Comparison of ENCODE assay signal across 8 cellular contexts in the genomic region with DNA sequence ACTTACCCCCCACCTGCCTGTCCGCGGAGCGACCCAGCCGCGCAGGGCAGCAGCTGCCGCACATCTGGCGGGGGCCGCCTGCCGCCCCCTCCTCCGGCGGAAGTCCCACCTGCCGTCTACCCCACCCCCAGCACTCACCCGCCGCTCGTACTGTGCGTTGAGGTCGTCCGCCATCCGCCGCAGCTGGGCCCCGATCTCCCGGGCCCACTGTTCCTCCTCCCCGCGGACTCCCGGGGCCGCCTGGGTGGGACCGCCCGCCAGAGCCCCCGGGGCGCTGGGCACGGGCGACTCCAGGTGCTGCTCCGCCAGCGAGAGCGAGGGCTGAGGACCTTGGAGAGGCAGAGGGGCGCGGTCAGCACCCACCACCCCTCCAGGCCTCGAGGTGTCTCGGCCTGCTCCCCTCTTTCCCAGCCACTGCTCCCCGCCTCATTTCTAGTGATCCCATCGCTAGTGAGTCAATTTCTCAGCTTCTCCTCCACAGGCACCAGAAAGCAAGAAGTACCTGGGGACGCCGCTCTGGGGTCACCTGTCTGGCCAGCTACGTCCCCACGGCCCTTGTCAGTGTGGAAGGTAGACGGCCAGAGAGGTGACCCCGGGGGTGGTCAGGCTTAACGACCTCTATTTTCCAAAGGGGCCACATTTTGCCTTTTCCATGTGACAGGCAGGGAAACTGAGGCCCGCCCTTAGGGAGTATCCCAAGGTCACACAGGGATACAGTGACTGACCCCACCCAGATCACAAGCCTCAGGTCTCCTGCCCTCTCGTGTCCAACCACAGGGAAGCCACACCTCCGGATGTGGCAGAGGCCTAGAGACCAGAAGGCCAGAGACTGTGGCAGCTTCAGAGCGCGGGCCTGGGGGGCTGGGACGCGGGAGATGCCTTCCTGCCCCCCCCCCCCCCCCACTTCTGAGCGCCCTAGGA. TPM values are rescaled to one million over a fixed set of nuclear protein-coding genes. Genes with fewer than 3 reads are reported as not detected.
A peak's percentile ranks its signal among the peaks of the same experiment; 100 is the strongest.
DNase-seq lines count a peak whose midpoint lies in the region; ATAC-seq and TF ChIP-seq lines count a peak whose summit lies in the region.

No MANE protein-coding gene starts in this region.

- H3K27me3 ChIP-seq in BE2C = no peaks in the 10 kb centered on the region
- H3K27me3 ChIP-seq in PC-3 (ENCODE audit: low read length) = no peaks in the 10 kb centered on the region
- no peaks in the 10 kb centered on the region for H3K27me3 ChIP-seq in heart right ventricle

- H2AFZ ChIP-seq in PC-3 (ENCODE audit: low read length) = no peak overlapping the region

- H3K79me2 ChIP-seq in PC-3 (ENCODE audit: low read length) = no peaks in the 10 kb centered on the region

- H3K27ac ChIP-seq in PC-3 (ENCODE audit: low read length) (0 out of 2 replicates have a peak overlapping the region, but pooled peaks have one; percentile 13), adipose tissue (ENCODE audit: low read depth, low read length) (peak overlapping the region; percentile 97), heart right ventricle (peak overlapping the region; percentile 96 to 100 (median 100))

- H4K20me1 ChIP-seq in PC-3 (ENCODE audit: low read length) = no peaks in the 10 kb centered on the region

- H3K4me3 ChIP-seq in BE2C (ENCODE audit: low read depth, low read length) = peak overlapping the region; percentile 78
- H3K4me3 ChIP-seq in PC-3 (ENCODE audit: low read length) = peak overlapping the region; percentile 64
- H3K4me3 ChIP-seq in heart right ventricle = peak overlapping the region; percentile 39 to 99 (median 94)

- intact Hi-C loops in PC-3 (cut with micrococcal nuclease) (no loop called here), heart right ventricle (cut with DNase I) (loop anchor here in 1 of 10 donors (2.0 kb wide), 1 partner anchor 16 kb away; no protein-coding TSS in a partner anchor), posterior cingulate gyrus (cut with DNase I) (no loop called here)

- 1 to 15% (median 4%) methylated on average over 29 to 56 of the region's 56 CpGs for WGBS in adipose tissue, 3 donors
- WGBS in heart right ventricle, 2 donors = 2 to 3% methylated on average over 52 to 56 of the region's 56 CpGs

- H3K4me2 ChIP-seq in PC-3 (ENCODE audit: low read length) = peak overlapping the region; percentile 88

- BruUV-seq in PC-3 (replicated peaks; lab: Mats Ljungman, UMichigan) = TSS peak; percentile 88

- DNase-seq in BE2C = peak; percentile 66
- peak; percentile 28 for DNase-seq in PC-3
- DNase-seq in heart right ventricle = peak; percentile 84 to 90
- DNase-seq in posterior cingulate gyrus = peak in 8 of 10 donors; percentile 33 to 89 (median 54)
- no peak for DNase-seq in ecto neural progenitor cell (ENCODE audit: low spot score)

- POLR2A ChIA-PET in PC-3 (lab: Charles Lee; ENCODE audit: unreplicated experiment) = interaction anchor here (1.0 kb wide), 1 partner anchor 17 kb away, joined by 23 read pairs; no protein-coding TSS in a partner anchor

- TF ChIP-seq CTCF in BE2C (IDR thresholded peaks at IDR 0.05; ENCODE audit: low read depth, low read length) (no peak), PC-3 (conservative IDR thresholded peaks at IDR 0.05; ENCODE audit: low read depth, low read length) (no peak), heart right ventricle (IDR thresholded peaks at IDR 0.05) (peak in 3 of 9 donors; percentile 15 to 19 (median 17))

- no peaks in the 10 kb centered on the region for H3K9me2 ChIP-seq in PC-3 (replicated peaks; ENCODE audit: low read length)

- CTCF ChIA-PET in PC-3 (lab: Charles Lee) = interaction anchor here (0.6 to 1.3 kb wide), 4 partner anchors 18 to 123 kb away, joined by 6 to 9 read pairs (median 6); no protein-coding TSS in a partner anchor

- H3K36me3 ChIP-seq in BE2C (no peaks in the 10 kb centered on the region), PC-3 (ENCODE audit: low read depth, low read length) (no peaks in the 10 kb centered on the region), heart right ventricle (peaks cover 0 to 37% (median 3%) of the 10 kb centered on the region in 9 donors)

- H3K4me1 ChIP-seq in BE2C (peaks cover 18% of the 10 kb centered on the region), PC-3 (ENCODE audit: insufficient read depth, low read length) (peaks cover 29% of the 10 kb centered on the region), heart right ventricle (peaks cover 9 to 53% (median 39%) of the 10 kb centered on the region in 9 donors)

- no peaks in the 10 kb centered on the region for H3F3A ChIP-seq in PC-3 (ENCODE audit: low read length, unreplicated experiment)

- H3K9me3 ChIP-seq in BE2C = no peaks in the 10 kb centered on the region
- H3K9me3 ChIP-seq in PC-3 (ENCODE audit: low read length) = no peaks in the 10 kb centered on the region
- no peaks in the 10 kb centered on the region for H3K9me3 ChIP-seq in heart right ventricle

- peak overlapping the region; percentile 56 for H3K9ac ChIP-seq in PC-3 (ENCODE audit: low read length)

- ATAC-seq in GM18511 (IDR thresholded peaks at IDR 0.05; ENCODE audit: unreplicated experiment) (peak; percentile 32), HG03135 (IDR thresholded peaks at IDR 0.05; ENCODE audit: unreplicated experiment) (peak; percentile 32), PC-3 (0 out of 2 replicates have a peak, but pooled peaks have one; percentile 11), heart right ventricle (peak; percentile 61 to 86 (median 84))

RNA-seq across cellular contexts. Expression of gene BBC3, which starts 4.3 kb away (rescaled TPM):
- 17.0 TPM for polyA plus RNA-seq in BE2C (2012; ENCODE audit: insufficient read depth, insufficient read length, low read depth)
- total RNA-seq in PC-3 (2014; rRNA removed) (2.4 and 2.9 TPM in 2 replicates), heart right ventricle (1 to 10 TPM; 2.4 to 5.5 (median 3.5) TPM)
- polyA plus RNA-seq in adipose tissue (1 to 10 TPM; 3.1 to 8.6 (median 4.2) TPM), heart right ventricle (1 to 10 TPM; 4.1 to 6.0 TPM)

RNA-seq across cellular contexts. Expression of gene CCDC9, which starts 29.6 kb away (rescaled TPM):
- polyA plus RNA-seq in BE2C (2012; ENCODE audit: insufficient read depth, insufficient read length, low read depth) = 21.8 TPM
- total RNA-seq in PC-3 (2014; rRNA removed) = 8.3 and 12.4 TPM in 2 replicates
- polyA plus RNA-seq in adipose tissue = 10 to 100 TPM; 24.6 to 38.3 (median 33.4) TPM
- total RNA-seq in heart right ventricle = 10 to 100 TPM; 14.2 to 28.7 (median 17.4) TPM
- polyA plus RNA-seq in heart right ventricle = 10 to 100 TPM; 15.8 to 31.1 TPM

RNA-seq across cellular contexts. Expression of gene INAFM1, which starts 48.0 kb away (rescaled TPM):
- polyA plus RNA-seq in BE2C (2012; ENCODE audit: insufficient read depth, insufficient read length, low read depth) = 19.8 TPM
- total RNA-seq in PC-3 (2014; rRNA removed) (2.5 and 5.1 TPM in 2 replicates), heart right ventricle (10 to 100 TPM in 8 of 10 donors, 1 to 10 TPM in 2; 9.2 to 14.2 (median 11.6) TPM)
- polyA plus RNA-seq in adipose tissue (10 to 100 TPM; 13.2 to 25.4 (median 16.1) TPM), heart right ventricle (10 to 100 TPM; 13.7 to 16.4 TPM)

Comparison
In these comparisons a context has a peak if more than half of its experiments do, and no peak if none do; other contexts are left out.
1. ATAC-seq: peak in every context shown above with its lines; median percentile 84 in heart right ventricle; 32 in GM18511; 32 in HG03135; 11 in PC-3.
2. H3K27ac ChIP-seq: peak in every context shown above with its lines; median percentile 100 in heart right ventricle; 97 in adipose tissue; 13 in PC-3.